Comparison of ENCODE assay signal across 15 cellular contexts in the genomic region with DNA sequence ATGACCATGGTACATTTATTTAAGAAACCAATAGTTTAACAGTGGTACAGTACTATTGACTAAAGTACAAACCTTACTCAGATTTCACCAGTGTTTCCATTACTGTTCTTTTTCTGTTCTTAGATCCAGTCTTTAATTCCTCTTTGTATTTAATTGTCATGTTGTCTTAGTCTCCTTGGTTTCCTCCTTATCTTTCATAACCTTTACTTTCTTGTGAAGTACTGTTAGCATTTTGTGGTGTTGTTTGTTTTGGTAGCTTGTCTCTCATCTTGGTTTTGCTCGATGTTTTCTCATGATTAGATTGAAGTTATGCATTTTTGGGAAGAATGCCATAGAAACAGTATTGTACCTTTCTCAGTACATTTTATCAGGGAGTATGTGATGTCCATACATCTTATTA. TPM values are rescaled to one million over a fixed set of nuclear protein-coding genes. Genes with fewer than 3 reads are reported as not detected.
A peak's percentile ranks its signal among the peaks of the same experiment; 100 is the strongest.
DNase-seq lines count a peak whose midpoint lies in the region; TF ChIP-seq lines count a peak whose summit lies in the region.
"Had no signal": no experiment of that assay in that cellular context is flagged by ENCODE, and none has a peak within 500 bp of the region (broad histone marks: within the 10 kb centered on the region; RNA-seq: fewer than 3 reads in every experiment).

No MANE protein-coding gene starts in this region.

- no peak overlapping the region for H3K4me3 Mint-ChIP-seq in HFFc6
- H3K4me3 Mint-ChIP-seq: neural progenitor cell had no signal

- TF ChIP-seq CTCF in HFFc6 (IDR thresholded peaks at IDR 0.05) (no peak), hepatocyte (IDR thresholded peaks at IDR 0.05; ENCODE audit: poor library complexity) (no peak), spleen (IDR thresholded peaks at IDR 0.05 in 8 of 11, conservative IDR thresholded peaks at IDR 0.05 in 3 of 11) (no peak)

- H3K9me3 ChIP-seq in hepatocyte (ENCODE audit: low read depth), result no peaks in the 10 kb centered on the region
- no peaks in the 10 kb centered on the region for H3K9me3 ChIP-seq in spleen

- no peaks in the 10 kb centered on the region for H3K36me3 ChIP-seq in hepatocyte (replicated peaks; ENCODE audit: insufficient read depth, low read depth)
- peaks cover 0 to 65% (median 15%) of the 10 kb centered on the region in 6 donors for H3K36me3 ChIP-seq in spleen

- TF ChIP-seq POLR2A in spleen (IDR thresholded peaks at IDR 0.05), result no peak

- no peaks in the 10 kb centered on the region for H3K27me3 ChIP-seq in hepatocyte
- no peaks in the 10 kb centered on the region for H3K27me3 ChIP-seq in spleen (replicated peaks in 1 of 7)
- H3K27me3 ChIP-seq: neural progenitor cell had no signal

- H3K9me3 Mint-ChIP-seq in HFFc6, result no peaks in the 10 kb centered on the region
- H3K9me3 Mint-ChIP-seq: activated T-helper 2 cell treated with anti-CD3 and anti-CD28 coated beads, Interferon-gamma antibody, Interleukin-2, Interleukin-4, amounts not matched to agents 10 μg/mL and 5 μg/mL and 100 μg/mL, durations not matched to agents 14 hours and 24 hours and 36 hours had no signal

- H3K4me1 ChIP-seq in hepatocyte (ENCODE audit: insufficient read depth), result peaks cover 4% of the 10 kb centered on the region
- H3K4me1 ChIP-seq in spleen, result peaks cover 0 to 32% (median 1%) of the 10 kb centered on the region in 6 donors
- H3K4me1 ChIP-seq: neural progenitor cell had no signal

- H3K9me2 ChIP-seq in hepatocyte (replicated peaks; ENCODE audit: insufficient read depth), result no peaks in the 10 kb centered on the region

- H3K27ac Mint-ChIP-seq in HFFc6, result peak overlapping the region; percentile 38
- H3K27ac Mint-ChIP-seq: activated T-helper 2 cell treated with anti-CD3 and anti-CD28 coated beads, Interferon-gamma antibody, Interleukin-2, Interleukin-4, amounts not matched to agents 10 μg/mL and 5 μg/mL and 100 μg/mL, durations not matched to agents 14 hours and 24 hours and 36 hours; neural progenitor cell had no signal

- H3K27ac ChIP-seq in hepatocyte (peak overlapping the region; percentile 6), spleen (no peak overlapping the region)
- H3K27ac ChIP-seq: neural progenitor cell had no signal

- intact Hi-C loops in posterior cingulate gyrus (cut with DNase I) (no loop called here), cardiac septum (cut with DNase I) (no loop called here), spleen (cut with DNase I; ENCODE audit: low total_unique reads) (no loop called here)

- no peaks in the 10 kb centered on the region for H4K20me1 ChIP-seq in hepatocyte (ENCODE audit: insufficient read depth, poor library complexity, severe bottlenecking)

- H3K4me1 Mint-ChIP-seq in HFFc6 (ENCODE audit: low read depth), result peaks cover 47% of the 10 kb centered on the region
- H3K4me1 Mint-ChIP-seq: neural progenitor cell had no signal

- peaks cover 63% of the 10 kb centered on the region for H3K79me2 ChIP-seq in hepatocyte

- peaks cover 18% of the 10 kb centered on the region for H3K36me3 Mint-ChIP-seq in HFFc6 (ENCODE audit: low read depth)

- DNase-seq in EH (ENCODE audit: low read depth), result peak; percentile 16
- no peak for DNase-seq in HFFc6
- peak; percentile 56 for DNase-seq in amniotic epithelial cell (ENCODE audit: low read depth)
- no peak for DNase-seq in hepatocyte (ENCODE audit: low spot score)
- no peak for DNase-seq in posterior cingulate gyrus
- no peak for DNase-seq in cardiac septum (ENCODE audit: low spot score)
- no peak for DNase-seq in spleen
- DNase-seq: activated CD4-positive, alpha-beta T cell treated with anti-CD3 and anti-CD28 coated beads for 48 hours; AML-193; anterior cingulate cortex; NCI-H1436 treated with DMSO at 0.1 percent for 48 hours; Right ventricle myocardium superior; stimulated activated CD4-positive, alpha-beta T cell treated with anti-CD3 and anti-CD28 coated beads, Interleukin-4, amount 100 ng/mL, for 4 hours had no signal

- no peaks in the 10 kb centered on the region for H3K27me3 Mint-ChIP-seq in HFFc6 (ENCODE audit: insufficient read depth)

- 41% methylated on average over 1 of the region's 1 CpG for WGBS in hepatocyte (ENCODE audit: low lambda C conversion rate, missing lambda C conversion rate)
- 41 to 88% (median 85%) methylated on average over 1 of the region's 1 CpG for WGBS in spleen, 5 donors

- no peak overlapping the region for H3K4me3 ChIP-seq in hepatocyte
- no peak overlapping the region for H3K4me3 ChIP-seq in spleen
- H3K4me3 ChIP-seq: neural progenitor cell had no signal

- no peak overlapping the region for H3K4me2 ChIP-seq in hepatocyte
- H3K4me2 ChIP-seq: neural progenitor cell had no signal

- no peak overlapping the region for H2AFZ ChIP-seq in hepatocyte
- H2AFZ ChIP-seq: neural progenitor cell had no signal

RNA-seq across cellular contexts. Expression of a gene that starts 24.1 kb away (rescaled TPM):
- total RNA-seq in HFFc6 (2021; fragmentation: NEBNext Ultra II Directional; extraction: Animal tissue kit (Norgen Biotek cat#: 25700)), result 100 to 1,000 TPM; 106 to 138 (median 120) TPM
- total RNA-seq in hepatocyte (110 and 122 TPM in 2 replicates), cardiac septum (149 TPM), spleen (100 to 1,000 TPM in 5 of 7 donors, 10 to 100 TPM in 2; 87.6 to 146 (median 115) TPM)
- polyA plus RNA-seq in hepatocyte (83.5 and 104 TPM in 2 replicates), spleen (10 to 100 TPM; 28.6 to 48.7 (median 39.9) TPM)

Comparison
In these comparisons a context has a peak if more than half of its experiments do, and no peak if none do; other contexts are left out.
1. DNase-seq: peak in EH (single experiment) and amniotic epithelial cell (single experiment); none in HFFc6 (single experiment), hepatocyte (single experiment), posterior cingulate gyrus (0 of 10), cardiac septum (single experiment) and spleen (single experiment).